In the genomic region with DNA sequence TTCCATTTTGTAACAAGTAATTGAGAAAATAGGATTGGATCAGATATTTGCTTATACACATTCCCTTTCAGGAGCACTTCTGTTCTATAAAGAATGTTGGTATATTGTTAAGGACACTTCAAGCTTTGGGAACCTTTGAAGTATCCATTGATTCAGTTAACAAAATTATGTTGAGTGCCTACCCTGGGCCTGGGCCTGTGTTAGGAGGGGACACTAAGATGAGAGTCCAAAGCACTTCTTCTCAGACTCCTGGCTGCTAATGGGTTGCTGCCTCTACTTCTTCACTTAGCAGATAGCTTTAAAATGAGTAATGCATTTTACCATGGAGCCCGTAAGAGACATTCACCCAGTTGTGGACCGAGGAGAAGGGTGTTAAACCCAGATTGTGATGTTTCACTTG, we compare ENCODE assay signal across 21 cellular contexts. TPM values are rescaled to one million over a fixed set of nuclear protein-coding genes. Genes with fewer than 3 reads are reported as not detected.
A peak's percentile ranks its signal among the peaks of the same experiment; 100 is the strongest.
DNase-seq lines count a peak whose midpoint lies in the region; ATAC-seq, FAIRE-seq and TF ChIP-seq lines count a peak whose summit lies in the region.
"Had no signal": no experiment of that assay in that cellular context is flagged by ENCODE, and none has a peak within 500 bp of the region (broad histone marks: within the 10 kb centered on the region; RNA-seq: fewer than 3 reads in every experiment).

No MANE protein-coding gene starts in this region.

- H3K27ac ChIP-seq in keratinocyte (ENCODE audit: control insufficient read depth, insufficient read depth, low read length) = peak overlapping the region; percentile 59
- H3K27ac ChIP-seq: 22Rv1, brain microvascular endothelial cell, testis, VCaP had no signal

- no peak overlapping the region for H3K4me3 Mint-ChIP-seq in stimulated activated naive CD8-positive, alpha-beta T cell treated with anti-CD3 and anti-CD28 coated beads, Interleukin-15, Interleukin-2, amounts not matched to agents 100 ng/mL and 50 ng/mL, for 24 hours
- H3K4me3 Mint-ChIP-seq in stimulated activated naive CD8-positive, alpha-beta T cell treated with anti-CD3 and anti-CD28 coated beads, Interleukin-15, amount 100 ng/mL, for 72 hours = peak overlapping the region in 1 of 2 donors; percentile 78

- peaks cover 33% of the 10 kb centered on the region for H3K4me1 ChIP-seq in keratinocyte (ENCODE audit: control insufficient read depth, extremely low read depth, insufficient read depth, low read length)
- H3K4me1 ChIP-seq in BE2C = no peaks in the 10 kb centered on the region

- H4K20me1 ChIP-seq in keratinocyte (ENCODE audit: control insufficient read depth, extremely low read depth, insufficient read depth, low read length) = no peaks in the 10 kb centered on the region

- H3K9ac ChIP-seq in keratinocyte (ENCODE audit: control insufficient read depth, extremely low read depth, insufficient read depth, low read length) = no peak overlapping the region

- H3K36me3 Mint-ChIP-seq in stimulated activated naive CD8-positive, alpha-beta T cell treated with anti-CD3 and anti-CD28 coated beads, Interleukin-15, Interleukin-2, amounts not matched to agents 100 ng/mL and 50 ng/mL, for 24 hours (ENCODE audit: low read depth) = peaks cover 37% of the 10 kb centered on the region

- no peaks in the 10 kb centered on the region for H3K9me3 Mint-ChIP-seq in stimulated activated naive CD8-positive, alpha-beta T cell treated with anti-CD3 and anti-CD28 coated beads, Interleukin-15, Interleukin-2, amounts not matched to agents 100 ng/mL and 50 ng/mL, for 24 hours
- H3K9me3 Mint-ChIP-seq in stimulated activated naive CD8-positive, alpha-beta T cell treated with anti-CD3 and anti-CD28 coated beads, Interleukin-15, amount 100 ng/mL, for 72 hours = no peaks in the 10 kb centered on the region
- H3K9me3 Mint-ChIP-seq: stimulated activated memory B cell treated with anti-CD40 and anti-IgM and Interleukin-4, amounts not matched to agents 10 μg/mL and 1 μg/mL and 100 μg/mL, for 72 hours had no signal

- H3K9me3 ChIP-seq in keratinocyte (ENCODE audit: control insufficient read depth, low read depth, low read length) = no peaks in the 10 kb centered on the region
- no peaks in the 10 kb centered on the region for H3K9me3 ChIP-seq in BE2C
- H3K9me3 ChIP-seq: HAP-1, testis had no signal

- no peak for ATAC-seq in stimulated activated naive CD8-positive, alpha-beta T cell treated with anti-CD3 and anti-CD28 coated beads, Interleukin-15, amount 100 ng/mL, for 72 hours
- no peak for ATAC-seq in HG03039 (IDR thresholded peaks at IDR 0.05; ENCODE audit: unreplicated experiment)
- ATAC-seq: stimulated activated memory B cell treated with anti-CD40 and anti-IgM and Interleukin-4, amounts not matched to agents 10 μg/mL and 1 μg/mL and 100 μg/mL, for 72 hours had no signal

- H2AFZ ChIP-seq in keratinocyte (ENCODE audit: control insufficient read depth, low read length) = no peak overlapping the region

- dilution Hi-C loops in keratinocyte (cut with MboI; ENCODE audit: extremely low pct_ligation_motif_present, low sequenced_read_pairs) = no loop called here

- H3K4me2 ChIP-seq in keratinocyte (ENCODE audit: control insufficient read depth, extremely low read depth, insufficient read depth, low read depth, low read length) = peak overlapping the region; percentile 49

- H3K27me3 Mint-ChIP-seq in stimulated activated naive CD8-positive, alpha-beta T cell treated with anti-CD3 and anti-CD28 coated beads, Interleukin-15, Interleukin-2, amounts not matched to agents 100 ng/mL and 50 ng/mL, for 24 hours = no peaks in the 10 kb centered on the region
- H3K27me3 Mint-ChIP-seq in stimulated activated naive CD8-positive, alpha-beta T cell treated with anti-CD3 and anti-CD28 coated beads, Interleukin-15, amount 100 ng/mL, for 72 hours = no peaks in the 10 kb centered on the region
- H3K27me3 Mint-ChIP-seq: stimulated activated memory B cell treated with anti-CD40 and anti-IgM and Interleukin-4, amounts not matched to agents 10 μg/mL and 1 μg/mL and 100 μg/mL, for 72 hours had no signal

- H3K4me3 ChIP-seq in keratinocyte (ENCODE audit: control insufficient read depth in 2 of 3, extremely low read depth in 1 of 3, insufficient read depth in 2 of 3, low read depth in 1 of 3, low read length in 3 of 3) = no peak overlapping the region
- no peak overlapping the region for H3K4me3 ChIP-seq in BE2C (ENCODE audit: low read depth, low read length)
- H3K4me3 ChIP-seq: GM12878, HAP-1, skin epidermis, testis had no signal

- peak overlapping the region; percentile 49 for H3K27ac Mint-ChIP-seq in stimulated activated naive CD8-positive, alpha-beta T cell treated with anti-CD3 and anti-CD28 coated beads, Interleukin-15, Interleukin-2, amounts not matched to agents 100 ng/mL and 50 ng/mL, for 24 hours
- peak overlapping the region in 1 of 2 donors; percentile 44 for H3K27ac Mint-ChIP-seq in stimulated activated naive CD8-positive, alpha-beta T cell treated with anti-CD3 and anti-CD28 coated beads, Interleukin-15, amount 100 ng/mL, for 72 hours
- H3K27ac Mint-ChIP-seq: stimulated activated memory B cell treated with anti-CD40 and anti-IgM and Interleukin-4, amounts not matched to agents 10 μg/mL and 1 μg/mL and 100 μg/mL, for 72 hours had no signal

- TF ChIP-seq CTCF in keratinocyte (optimal IDR thresholded peaks at IDR 0.05 in 1 of 3, IDR thresholded peaks at IDR 0.05 in 1 of 3, conservative IDR thresholded peaks at IDR 0.05 in 1 of 3; ENCODE audit: extremely low read depth in 1 of 3, insufficient read depth in 2 of 3, low read length in 3 of 3) = no peak
- TF ChIP-seq CTCF in BE2C (IDR thresholded peaks at IDR 0.05; ENCODE audit: low read depth, low read length) = no peak

- no peaks in the 10 kb centered on the region for H3K4me1 Mint-ChIP-seq in stimulated activated naive CD8-positive, alpha-beta T cell treated with anti-CD3 and anti-CD28 coated beads, Interleukin-15, Interleukin-2, amounts not matched to agents 100 ng/mL and 50 ng/mL, for 24 hours (ENCODE audit: low read depth)
- H3K4me1 Mint-ChIP-seq in stimulated activated naive CD8-positive, alpha-beta T cell treated with anti-CD3 and anti-CD28 coated beads, Interleukin-15, amount 100 ng/mL, for 72 hours = peaks cover 15% of the 10 kb centered on the region
- H3K4me1 Mint-ChIP-seq: stimulated activated memory B cell treated with anti-CD40 and anti-IgM and Interleukin-4, amounts not matched to agents 10 μg/mL and 1 μg/mL and 100 μg/mL, for 72 hours had no signal

- H3K27me3 ChIP-seq in keratinocyte (ENCODE audit: control insufficient read depth, extremely low read depth, insufficient read depth, low read length) = no peaks in the 10 kb centered on the region
- H3K27me3 ChIP-seq in BE2C = no peaks in the 10 kb centered on the region
- H3K27me3 ChIP-seq: brain microvascular endothelial cell, testis had no signal

- H3K79me2 ChIP-seq in keratinocyte (ENCODE audit: control insufficient read depth, insufficient read depth, low read length) = peaks cover 72% of the 10 kb centered on the region

- H3K36me3 ChIP-seq in keratinocyte (ENCODE audit: control insufficient read depth in 2 of 2, extremely low read depth in 1 of 2, insufficient read depth in 2 of 2, low read length in 2 of 2) (peaks cover 8 to 11% of the 10 kb centered on the region in 2 experiments), BE2C (peaks cover 4% of the 10 kb centered on the region; the same call in 1 of the 2 replicates)
- H3K36me3 ChIP-seq: HAP-1 had no signal

- peaks cover 2% of the 10 kb centered on the region for H3K9me1 ChIP-seq in keratinocyte (ENCODE audit: control insufficient read depth, extremely low read depth, insufficient read depth, low read length)

- no peak for FAIRE-seq in keratinocyte (lab: Jason Lieb, UNC)
- FAIRE-seq: colon, GM12878, kidney, RCC 7860 had no signal

- DNase-seq in DMS79 treated with DMSO at 0.1 percent for 48 hours (lab: John Stamatoyannopoulos, UW) (peak; percentile 20), DMS79 (lab: John Stamatoyannopoulos, UW) (no peak), keratinocyte (ENCODE audit: low read depth, low spot score) (no peak), BE2C (no peak), T-helper 9 cell (no peak)
- DNase-seq in stimulated activated naive CD8-positive, alpha-beta T cell treated with anti-CD3 and anti-CD28 coated beads, Interleukin-15, amount 100 ng/mL, for 72 hours = no peak
- DNase-seq: brain microvascular endothelial cell; kidney; NCI-H1694; stimulated activated CD4-positive, alpha-beta T cell treated with anti-CD3 and anti-CD28 coated beads, Interleukin-2, amount 100 ng/mL, for 24 hours; testis had no signal

RNA-seq across cellular contexts. Expression of a gene that starts 40.3 kb away (rescaled TPM):
- polyA plus RNA-seq in keratinocyte = 53.3 to 67.4 TPM (median 61.6 TPM) in 3 replicates
- 14.0 TPM for polyA plus RNA-seq in keratinocyte (2011; ENCODE audit: low read depth)
- polyA plus RNA-seq in keratinocyte (2011; cell fraction: cytosol; rRNA removed) = 71.8 and 85.6 TPM in 2 replicates
- polyA plus RNA-seq in keratinocyte (2011; cell fraction: nucleus; rRNA removed) = 107 and 110 TPM in 2 replicates
- polyA plus RNA-seq in keratinocyte (2012; ENCODE audit: low replicate concordance) = 42.2 and 66.1 TPM in 2 replicates
- 65.6 to 73.7 TPM (median 70.3 TPM) in 3 replicates for polyA minus RNA-seq in keratinocyte
- polyA minus RNA-seq in keratinocyte (2011; cell fraction: cytosol; rRNA and poly(A)+ RNA removed) = 61.6 TPM
- polyA minus RNA-seq in keratinocyte (2011; cell fraction: nucleus; rRNA and poly(A)+ RNA removed) = 38.7 and 64.7 TPM in 2 replicates
- polyA plus RNA-seq in BE2C (2012; ENCODE audit: insufficient read depth, insufficient read length, low read depth) = 58.1 TPM
